In genomic region chr10:119103687-119104652, GRCh38 we compare ENCODE assay signal across 8 cellular contexts. TPM values are rescaled to one million over a fixed set of nuclear protein-coding genes. Genes with fewer than 3 reads are reported as not detected.
DNase-seq lines count a peak whose midpoint lies in the region; ATAC-seq and TF ChIP-seq lines count a peak whose summit lies in the region.

Gene DENND10, plus strand, starts transcription at chr10:119104113. Its CDS starts 30 bp downstream, at chr10:119104143.

- peak; percentile 86 for ATAC-seq in GM18907 (IDR thresholded peaks at IDR 0.05; ENCODE audit: unreplicated experiment)
- peak; percentile 77 for ATAC-seq in HG03135 (IDR thresholded peaks at IDR 0.05; ENCODE audit: unreplicated experiment)
- ATAC-seq in activated T-cell treated with anti-CD3 and anti-CD28 coated beads, Interleukin-2, amount 50 U/mL, for 72 hours (replicated peaks in 1 of 2), result peak; percentile 88 to 92

- H3K9me3 ChIP-seq in OCI-LY1 (ENCODE audit: low read length) (no peaks in the 10 kb centered on the region), esophagus squamous epithelium (no peaks in the 10 kb centered on the region)

- DNase-seq in Ammon's horn (ENCODE audit: low spot score), result peak; percentile 92
- peak; percentile 75 to 81 for DNase-seq in activated T-cell treated with anti-CD3 and anti-CD28 coated beads, Interleukin-2, amount 50 U/mL, for 72 hours
- DNase-seq in esophagus squamous epithelium (lab: John Stamatoyannopoulos, UW), result peak; percentile 52
- DNase-seq in myocyte (ENCODE audit: low read depth), result peak; percentile 76
- peak; percentile 52 for DNase-seq in stimulated activated CD8-positive, alpha-beta memory T cell treated with anti-CD3 and anti-CD28 coated beads, Interleukin-7, amount 100 ng/mL, for 24 hours (ENCODE audit: low read depth)

- WGBS in esophagus squamous epithelium, 2 donors, result 18 to 29% methylated on average over 6 to 9 of the region's 98 CpGs

- H3K9ac ChIP-seq in OCI-LY1 (ENCODE audit: low read length), result peak within 1 kb of the TSS; percentile 63

- H3K9me2 ChIP-seq in OCI-LY1 (ENCODE audit: low read depth, low read length), result no peaks in the 10 kb centered on the region

- intact Hi-C loops in esophagus squamous epithelium (cut with DNase I), result no loop called here

- H3K9me3 Mint-ChIP-seq in activated T-cell treated with anti-CD3 and anti-CD28 coated beads, Interleukin-2, amount 50 U/mL, for 72 hours, result no peaks in the 10 kb centered on the region

- H4K20me1 ChIP-seq in OCI-LY1 (ENCODE audit: insufficient read depth, low read length), result no peaks in the 10 kb centered on the region

- H3K4me3 Mint-ChIP-seq in activated T-cell treated with anti-CD3 and anti-CD28 coated beads, Interleukin-2, amount 50 U/mL, for 72 hours, result peak within 1 kb of the TSS; percentile 87 to 95

- H3K4me2 ChIP-seq in OCI-LY1 (ENCODE audit: low read length), result peak within 1 kb of the TSS; percentile 74

- no peaks in the 10 kb centered on the region for H3F3A ChIP-seq in OCI-LY1 (ENCODE audit: insufficient read depth, low read length)

- H3K27ac Mint-ChIP-seq in activated T-cell treated with anti-CD3 and anti-CD28 coated beads, Interleukin-2, amount 50 U/mL, for 72 hours, result no peak within 1 kb of the TSS

- H3K27me3 ChIP-seq in OCI-LY1 (ENCODE audit: insufficient read depth, low read length) (no peaks in the 10 kb centered on the region), esophagus squamous epithelium (no peaks in the 10 kb centered on the region)

- no peak for TF ChIP-seq CTCF in OCI-LY1 (IDR thresholded peaks at IDR 0.05; ENCODE audit: low read length)
- TF ChIP-seq CTCF in esophagus squamous epithelium (IDR thresholded peaks at IDR 0.05), result peak in 1 of 6 experiments; percentile 9

- H3K27ac ChIP-seq in OCI-LY1 (ENCODE audit: low read depth, low read length, poor library complexity, severe bottlenecking), result peak within 1 kb of the TSS; percentile 64
- H3K27ac ChIP-seq in esophagus squamous epithelium, result peak within 1 kb of the TSS; percentile 88 to 91 (median 90)

- H3K27me3 Mint-ChIP-seq in activated T-cell treated with anti-CD3 and anti-CD28 coated beads, Interleukin-2, amount 50 U/mL, for 72 hours (ENCODE audit: low read depth), result no peaks in the 10 kb centered on the region

- H3K4me3 ChIP-seq in OCI-LY1 (ENCODE audit: low read depth, low read length, poor library complexity, severe bottlenecking), result peak within 1 kb of the TSS; percentile 64
- peak within 1 kb of the TSS; percentile 73 to 96 (median 95) for H3K4me3 ChIP-seq in esophagus squamous epithelium

- 0 out of 2 replicates have a peak, but pooled peaks cover 4% of the 10 kb centered on the region for H3K36me3 ChIP-seq in OCI-LY1 (ENCODE audit: insufficient read depth, low read length)
- peaks cover 0 to 17% (median 6%) of the 10 kb centered on the region in 3 donors for H3K36me3 ChIP-seq in esophagus squamous epithelium

- H3K4me1 ChIP-seq in OCI-LY1 (ENCODE audit: insufficient read depth, low read length, severe bottlenecking) (peaks cover 32% of the 10 kb centered on the region), esophagus squamous epithelium (peaks cover 19 to 56% (median 25%) of the 10 kb centered on the region in 3 donors)

- H3K36me3 Mint-ChIP-seq in activated T-cell treated with anti-CD3 and anti-CD28 coated beads, Interleukin-2, amount 50 U/mL, for 72 hours (ENCODE audit: insufficient read depth in 2 of 2), result peaks cover 4 to 7% of the 10 kb centered on the region in 2 donors

- H2AFZ ChIP-seq in OCI-LY1 (ENCODE audit: low read length), result no peak within 1 kb of the TSS

- peak in 2 of 4 donors; percentile 83 to 91 for TF ChIP-seq POLR2A in esophagus squamous epithelium (IDR thresholded peaks at IDR 0.05)

- peaks cover 13% of the 10 kb centered on the region for H3K4me1 Mint-ChIP-seq in activated T-cell treated with anti-CD3 and anti-CD28 coated beads, Interleukin-2, amount 50 U/mL, for 72 hours (ENCODE audit: low read depth)

- H3K79me2 ChIP-seq in OCI-LY1 (ENCODE audit: insufficient read depth, low read length), result no peaks in the 10 kb centered on the region

RNA-seq across cellular contexts. Expression of gene DENND10, which starts in this region (rescaled TPM):
- total RNA-seq in activated T-cell treated with anti-CD3 and anti-CD28 coated beads, Interleukin-2, amount 50 U/mL, for 72 hours, result 10 to 100 TPM; 39.4 to 41.3 TPM
- total RNA-seq in esophagus squamous epithelium, result 10 to 100 TPM; 20.8 to 43.6 (median 37.1) TPM
- total RNA-seq in myocyte, result 48.8 and 57.9 TPM in 2 replicates
- polyA plus RNA-seq in myocyte (2012), result 40.3 TPM

Comparison
In these comparisons a context has a peak if more than half of its experiments do, and no peak if none do; other contexts are left out.
1. Peak in every context shown above with its lines: DNase-seq, ATAC-seq, H3K4me3 ChIP-seq and H3K27ac ChIP-seq.